In the genomic region with DNA sequence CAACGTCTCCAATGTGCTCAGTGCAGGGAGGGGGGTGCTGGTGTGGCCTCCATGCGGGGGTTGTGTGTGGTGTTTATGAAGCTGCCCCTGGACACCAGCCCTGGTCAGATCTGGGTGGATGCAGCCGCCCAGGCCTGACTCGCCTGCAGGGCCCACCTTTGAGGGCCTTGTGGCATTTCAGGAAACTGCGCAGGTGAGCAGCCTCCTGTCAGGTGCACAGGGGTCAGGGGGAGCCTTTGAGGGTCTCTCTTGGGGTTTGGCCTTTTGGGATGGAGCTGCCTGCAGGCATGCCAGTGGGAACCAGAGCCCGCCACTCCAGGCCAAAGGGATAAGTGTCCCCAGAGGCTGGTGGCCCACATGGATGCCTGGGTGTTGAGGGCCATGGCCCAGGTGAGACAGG, we compare ENCODE assay signal across 28 cellular contexts. TPM values are rescaled to one million over a fixed set of nuclear protein-coding genes. Genes with fewer than 3 reads are reported as not detected.
"Had no signal": no experiment of that assay in that cellular context is flagged by ENCODE, and none has a peak within 500 bp of the region (broad histone marks: within the 10 kb centered on the region; RNA-seq: fewer than 3 reads in every experiment).

No MANE protein-coding gene starts in this region.

- H3K27ac Mint-ChIP-seq: dendritic cell treated with granulocyte-macrophage colony-stimulating factor and Interleukin-4, amounts not matched to agents 40 ng/mL and 50 ng/mL, for 4 days; effector memory CD8-positive, alpha-beta T cell; endodermal cell; memory B cell had no signal

- H3K36me3 ChIP-seq: colonic mucosa, esophagus squamous epithelium, gastrocnemius medialis, heart right ventricle, left lung had no signal

- H3K27me3 ChIP-seq: colonic mucosa had no signal

- ATAC-seq: effector memory CD8-positive, alpha-beta T cell; esophagus mucosa; gastrocnemius medialis; heart right ventricle; left lung had no signal

- H3K9me3 Mint-ChIP-seq: dendritic cell treated with granulocyte-macrophage colony-stimulating factor and Interleukin-4, amounts not matched to agents 40 ng/mL and 50 ng/mL, for 4 days; effector memory CD8-positive, alpha-beta T cell; memory B cell had no signal

- H3K4me3 Mint-ChIP-seq: dendritic cell treated with granulocyte-macrophage colony-stimulating factor and Interleukin-4, amounts not matched to agents 40 ng/mL and 50 ng/mL, for 4 days; effector memory CD8-positive, alpha-beta T cell; endodermal cell; memory B cell had no signal

- H3K27ac ChIP-seq: colonic mucosa, epithelial cell of prostate, esophagus squamous epithelium, gastrocnemius medialis, heart right ventricle, left lung had no signal

- H3K4me3 ChIP-seq: colonic mucosa, esophagus squamous epithelium, gastrocnemius medialis, heart right ventricle, left lung, lung had no signal

- FAIRE-seq: endometrium, islet of Langerhans, keratinocyte had no signal

- H3K9me3 ChIP-seq: colonic mucosa, esophagus squamous epithelium, gastrocnemius medialis, heart right ventricle, left lung had no signal

- H3K36me3 Mint-ChIP-seq: memory B cell had no signal

- H3K4me1 ChIP-seq: colonic mucosa, esophagus squamous epithelium, gastrocnemius medialis, heart right ventricle, left lung had no signal

- DNase-seq: colonic mucosa; cortex of kidney; effector CD8-positive, alpha-beta T cell; effector memory CD8-positive, alpha-beta T cell; endodermal cell; erythroblast; esophagus squamous epithelium; foreskin fibroblast; foreskin melanocyte; gastrocnemius medialis; glutamatergic neuron; head of caudate nucleus; hippocampal formation; kidney glomerular epithelial cell; mammary epithelial cell; mesendoderm; midbrain had no signal

RNA-seq across cellular contexts. Expression of a gene that starts 45.4 kb away (rescaled TPM):
- total RNA-seq: mononuclear cell had no signal
